In genomic region chr17:28367641-28368305, GRCh38 we compare ENCODE assay signal across 1 cellular context.
A peak's percentile ranks its signal among the peaks of the same experiment; 100 is the strongest.
TF ChIP-seq lines count a peak whose summit lies in the region.

No MANE protein-coding gene starts in this region.

TF ChIP-seq in HepG2, 621 proteins besides CTCF, POLR2A, EP300 and RAD21 (continued from another document and continues in another):
- TF ChIP-seq ZNF646 (CRISPR knock-in tag; IDR thresholded peaks at IDR 0.05) (no peak), GTF2F1 (IDR thresholded peaks at IDR 0.05; ENCODE audit: low read length) (no peak), MEIS1 (CRISPR knock-in tag; IDR thresholded peaks at IDR 0.05; ENCODE audit: borderline replicate concordance) (0 out of 2 replicates have a peak, but pooled peaks have one; percentile 33), ZBTB26 (CRISPR knock-in tag; IDR thresholded peaks at IDR 0.05; ENCODE audit: borderline replicate concordance) (no peak), ZEB1 (IDR thresholded peaks at IDR 0.05; ENCODE audit: insufficient replicate concordance, low read depth) (no peak), NR1H2 (CRISPR knock-in tag; IDR thresholded peaks at IDR 0.05; ENCODE audit: borderline replicate concordance, low read depth) (no peak), KMT2A (CRISPR knock-in tag; IDR thresholded peaks at IDR 0.05) (no peak), RXRB (CRISPR knock-in tag; IDR thresholded peaks at IDR 0.05; ENCODE audit: borderline replicate concordance) (no peak), KLF9 (CRISPR knock-in tag; IDR thresholded peaks at IDR 0.05; ENCODE audit: low read depth) (no peak), JUND (CRISPR knock-in tag; IDR thresholded peaks at IDR 0.05) (no peak), ZNF7 (CRISPR knock-in tag; IDR thresholded peaks at IDR 0.05) (no peak), ZHX1 (CRISPR knock-in tag; IDR thresholded peaks at IDR 0.05; ENCODE audit: low read depth) (no peak), SRSF1 (optimal IDR thresholded peaks at IDR 0.05; ENCODE audit: low read depth, low read length) (peak; percentile 10), NR3C1 (CRISPR knock-in tag; IDR thresholded peaks at IDR 0.05) (no peak), CREB3 (CRISPR knock-in tag; IDR thresholded peaks at IDR 0.05) (no peak), POLR2AphosphoS5 (IDR thresholded peaks at IDR 0.05; ENCODE audit: low read depth, low read length) (no peak), ATF3 (CRISPR knock-in tag; IDR thresholded peaks at IDR 0.05) (no peak), THYN1 (CRISPR knock-in tag; IDR thresholded peaks at IDR 0.05; ENCODE audit: borderline replicate concordance, low read depth) (no peak), PHF8 (CRISPR knock-in tag; IDR thresholded peaks at IDR 0.05) (no peak), ZNF205 (CRISPR knock-in tag; IDR thresholded peaks at IDR 0.05) (no peak), AGO2 (optimal IDR thresholded peaks at IDR 0.05; ENCODE audit: low read depth, low read length) (peak; percentile 89), ZZZ3 (CRISPR knock-in tag; IDR thresholded peaks at IDR 0.05; ENCODE audit: borderline replicate concordance) (no peak), CHD4 (IDR thresholded peaks at IDR 0.05; ENCODE audit: borderline replicate concordance, low read length) (0 out of 2 replicates have a peak, but pooled peaks have one; percentile 9), ZNF576 (CRISPR knock-in tag; IDR thresholded peaks at IDR 0.05) (no peak; the same call in 1 of the 2 replicates), ZNF747 (CRISPR knock-in tag; IDR thresholded peaks at IDR 0.05; ENCODE audit: borderline replicate concordance) (no peak), ZNF101 (CRISPR knock-in tag; IDR thresholded peaks at IDR 0.05; ENCODE audit: borderline replicate concordance, low read depth) (no peak)
- TF ChIP-seq, protein P1, sequence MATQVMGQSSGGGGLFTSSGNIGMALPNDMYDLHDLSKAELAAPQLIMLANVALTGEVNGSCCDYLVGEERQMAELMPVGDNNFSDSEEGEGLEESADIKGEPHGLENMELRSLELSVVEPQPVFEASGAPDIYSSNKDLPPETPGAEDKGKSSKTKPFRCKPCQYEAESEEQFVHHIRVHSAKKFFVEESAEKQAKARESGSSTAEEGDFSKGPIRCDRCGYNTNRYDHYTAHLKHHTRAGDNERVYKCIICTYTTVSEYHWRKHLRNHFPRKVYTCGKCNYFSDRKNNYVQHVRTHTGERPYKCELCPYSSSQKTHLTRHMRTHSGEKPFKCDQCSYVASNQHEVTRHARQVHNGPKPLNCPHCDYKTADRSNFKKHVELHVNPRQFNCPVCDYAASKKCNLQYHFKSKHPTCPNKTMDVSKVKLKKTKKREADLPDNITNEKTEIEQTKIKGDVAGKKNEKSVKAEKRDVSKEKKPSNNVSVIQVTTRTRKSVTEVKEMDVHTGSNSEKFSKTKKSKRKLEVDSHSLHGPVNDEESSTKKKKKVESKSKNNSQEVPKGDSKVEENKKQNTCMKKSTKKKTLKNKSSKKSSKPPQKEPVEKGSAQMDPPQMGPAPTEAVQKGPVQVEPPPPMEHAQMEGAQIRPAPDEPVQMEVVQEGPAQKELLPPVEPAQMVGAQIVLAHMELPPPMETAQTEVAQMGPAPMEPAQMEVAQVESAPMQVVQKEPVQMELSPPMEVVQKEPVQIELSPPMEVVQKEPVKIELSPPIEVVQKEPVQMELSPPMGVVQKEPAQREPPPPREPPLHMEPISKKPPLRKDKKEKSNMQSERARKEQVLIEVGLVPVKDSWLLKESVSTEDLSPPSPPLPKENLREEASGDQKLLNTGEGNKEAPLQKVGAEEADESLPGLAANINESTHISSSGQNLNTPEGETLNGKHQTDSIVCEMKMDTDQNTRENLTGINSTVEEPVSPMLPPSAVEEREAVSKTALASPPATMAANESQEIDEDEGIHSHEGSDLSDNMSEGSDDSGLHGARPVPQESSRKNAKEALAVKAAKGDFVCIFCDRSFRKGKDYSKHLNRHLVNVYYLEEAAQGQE (IDR thresholded peaks at IDR 0.05; ENCODE audit: borderline replicate concordance in 1 of 2, low read depth in 1 of 2, low read length in 2 of 2) = no peak
- TF ChIP-seq, protein P2, sequence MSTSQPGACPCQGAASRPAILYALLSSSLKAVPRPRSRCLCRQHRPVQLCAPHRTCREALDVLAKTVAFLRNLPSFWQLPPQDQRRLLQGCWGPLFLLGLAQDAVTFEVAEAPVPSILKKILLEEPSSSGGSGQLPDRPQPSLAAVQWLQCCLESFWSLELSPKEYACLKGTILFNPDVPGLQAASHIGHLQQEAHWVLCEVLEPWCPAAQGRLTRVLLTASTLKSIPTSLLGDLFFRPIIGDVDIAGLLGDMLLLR (CRISPR knock-in tag; IDR thresholded peaks at IDR 0.05) = 0 out of 2 replicates have a peak, but pooled peaks have one; percentile 44
- TF ChIP-seq, protein P3, sequence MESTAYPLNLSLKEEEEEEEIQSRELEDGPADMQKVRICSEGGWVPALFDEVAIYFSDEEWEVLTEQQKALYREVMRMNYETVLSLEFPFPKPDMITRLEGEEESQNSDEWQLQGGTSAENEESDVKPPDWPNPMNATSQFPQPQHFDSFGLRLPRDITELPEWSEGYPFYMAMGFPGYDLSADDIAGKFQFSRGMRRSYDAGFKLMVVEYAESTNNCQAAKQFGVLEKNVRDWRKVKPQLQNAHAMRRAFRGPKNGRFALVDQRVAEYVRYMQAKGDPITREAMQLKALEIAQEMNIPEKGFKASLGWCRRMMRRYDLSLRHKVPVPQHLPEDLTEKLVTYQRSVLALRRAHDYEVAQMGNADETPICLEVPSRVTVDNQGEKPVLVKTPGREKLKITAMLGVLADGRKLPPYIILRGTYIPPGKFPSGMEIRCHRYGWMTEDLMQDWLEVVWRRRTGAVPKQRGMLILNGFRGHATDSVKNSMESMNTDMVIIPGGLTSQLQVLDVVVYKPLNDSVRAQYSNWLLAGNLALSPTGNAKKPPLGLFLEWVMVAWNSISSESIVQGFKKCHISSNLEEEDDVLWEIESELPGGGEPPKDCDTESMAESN (CRISPR knock-in tag; conservative IDR thresholded peaks at IDR 0.05) = no peak
- TF ChIP-seq, protein P4, sequence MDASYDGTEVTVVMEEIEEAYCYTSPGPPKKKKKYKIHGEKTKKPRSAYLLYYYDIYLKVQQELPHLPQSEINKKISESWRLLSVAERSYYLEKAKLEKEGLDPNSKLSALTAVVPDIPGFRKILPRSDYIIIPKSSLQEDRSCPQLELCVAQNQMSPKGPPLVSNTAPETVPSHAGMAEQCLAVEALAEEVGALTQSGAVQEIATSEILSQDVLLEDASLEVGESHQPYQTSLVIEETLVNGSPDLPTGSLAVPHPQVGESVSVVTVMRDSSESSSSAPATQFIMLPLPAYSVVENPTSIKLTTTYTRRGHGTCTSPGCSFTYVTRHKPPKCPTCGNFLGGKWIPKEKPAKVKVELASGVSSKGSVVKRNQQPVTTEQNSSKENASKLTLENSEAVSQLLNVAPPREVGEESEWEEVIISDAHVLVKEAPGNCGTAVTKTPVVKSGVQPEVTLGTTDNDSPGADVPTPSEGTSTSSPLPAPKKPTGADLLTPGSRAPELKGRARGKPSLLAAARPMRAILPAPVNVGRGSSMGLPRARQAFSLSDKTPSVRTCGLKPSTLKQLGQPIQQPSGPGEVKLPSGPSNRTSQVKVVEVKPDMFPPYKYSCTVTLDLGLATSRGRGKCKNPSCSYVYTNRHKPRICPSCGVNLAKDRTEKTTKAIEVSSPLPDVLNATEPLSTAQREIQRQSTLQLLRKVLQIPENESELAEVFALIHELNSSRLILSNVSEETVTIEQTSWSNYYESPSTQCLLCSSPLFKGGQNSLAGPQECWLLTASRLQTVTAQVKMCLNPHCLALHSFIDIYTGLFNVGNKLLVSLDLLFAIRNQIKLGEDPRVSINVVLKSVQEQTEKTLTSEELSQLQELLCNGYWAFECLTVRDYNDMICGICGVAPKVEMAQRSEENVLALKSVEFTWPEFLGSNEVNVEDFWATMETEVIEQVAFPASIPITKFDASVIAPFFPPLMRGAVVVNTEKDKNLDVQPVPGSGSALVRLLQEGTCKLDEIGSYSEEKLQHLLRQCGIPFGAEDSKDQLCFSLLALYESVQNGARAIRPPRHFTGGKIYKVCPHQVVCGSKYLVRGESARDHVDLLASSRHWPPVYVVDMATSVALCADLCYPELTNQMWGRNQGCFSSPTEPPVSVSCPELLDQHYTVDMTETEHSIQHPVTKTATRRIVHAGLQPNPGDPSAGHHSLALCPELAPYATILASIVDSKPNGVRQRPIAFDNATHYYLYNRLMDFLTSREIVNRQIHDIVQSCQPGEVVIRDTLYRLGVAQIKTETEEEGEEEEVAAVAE (CRISPR knock-in tag; IDR thresholded peaks at IDR 0.05; ENCODE audit: borderline replicate concordance) = no peak
